Comparison of ENCODE assay signal across 13 cellular contexts in genomic region chr6:109442393-109442924, GRCh38. TPM values are rescaled to one million over a fixed set of nuclear protein-coding genes. Genes with fewer than 3 reads are reported as not detected.
DNase-seq lines count a peak whose midpoint lies in the region; TF ChIP-seq lines count a peak whose summit lies in the region.
"Had no signal": no experiment of that assay in that cellular context is flagged by ENCODE, and none has a peak within 500 bp of the region (broad histone marks: within the 10 kb centered on the region; RNA-seq: fewer than 3 reads in every experiment).

No MANE protein-coding gene starts in this region.

- H3F3A ChIP-seq in OCI-LY1 (ENCODE audit: insufficient read depth, low read length), result no peaks in the 10 kb centered on the region

- no peak overlapping the region for H3K14ac ChIP-seq in neuronal stem cell (ENCODE audit: low read length)

- peaks cover 3% of the 10 kb centered on the region for H3K79me1 ChIP-seq in neuronal stem cell (ENCODE audit: low read depth, low read length)

- H3K4me1 Mint-ChIP-seq in T-helper 1 cell treated with Interleukin-12 subunit alpha and Interleukin-12 subunit beta and Interleukin-4 antibody, amounts not matched to agents 30 μg/mL and 1 μg/mL, for 36 hours (ENCODE audit: low read depth), result peaks cover 26% of the 10 kb centered on the region
- H3K4me1 Mint-ChIP-seq in chondrocyte (ENCODE audit: low read depth) (peaks cover 22% of the 10 kb centered on the region), MCF 10A (ENCODE audit: insufficient read depth, unreplicated experiment) (peaks cover 8% of the 10 kb centered on the region)

- H3K4me2 ChIP-seq in OCI-LY1 (ENCODE audit: low read length) (peak overlapping the region; percentile 70; the same call in 1 of the 2 replicates), neuronal stem cell (ENCODE audit: insufficient read depth, low read length, poor library complexity, severe bottlenecking) (no peak overlapping the region)

- H3K9me2 ChIP-seq in OCI-LY1 (ENCODE audit: low read depth, low read length), result no peaks in the 10 kb centered on the region

- H3K9me3 Mint-ChIP-seq in T-helper 1 cell treated with Interleukin-12 subunit alpha and Interleukin-12 subunit beta and Interleukin-4 antibody, amounts not matched to agents 30 μg/mL and 1 μg/mL, for 36 hours, result no peaks in the 10 kb centered on the region
- H3K9me3 Mint-ChIP-seq in chondrocyte (ENCODE audit: low read depth) (no peaks in the 10 kb centered on the region), MCF 10A (ENCODE audit: unreplicated experiment) (no peaks in the 10 kb centered on the region)

- no peak overlapping the region for H3K18ac ChIP-seq in neuronal stem cell (ENCODE audit: low read length)

- no peak overlapping the region for H3K27ac ChIP-seq in OCI-LY1 (ENCODE audit: low read depth, low read length, poor library complexity, severe bottlenecking)
- H3K27ac ChIP-seq in neuronal stem cell (replicated peaks; ENCODE audit: low read length), result no peak overlapping the region
- no peak overlapping the region for H3K27ac ChIP-seq in sigmoid colon

- no TSS peak for BruUV-seq in MCF 10A (replicated peaks; lab: Mats Ljungman, UMichigan)

- peak overlapping the region; percentile 49 for H2BK5ac ChIP-seq in neuronal stem cell (ENCODE audit: low read length)

- no peak overlapping the region for H2AFZ ChIP-seq in OCI-LY1 (ENCODE audit: low read length)
- no peak overlapping the region for H2AFZ ChIP-seq in neuronal stem cell (ENCODE audit: low read length)

- no peak overlapping the region for H3K4ac ChIP-seq in neuronal stem cell (ENCODE audit: low read length)

- no CpG with 5 or more reads among the region's 6 CpGs for WGBS in neuronal stem cell (ENCODE audit: extremely low coverage in 2 of 2, insufficient read length in 2 of 2, insufficient replicate concordance in 1 of 2), 2 donors
- WGBS in sigmoid colon, 2 donors, result 96 to 97% methylated on average over 6 of the region's 6 CpGs

- H3K27me3 ChIP-seq in OCI-LY1 (ENCODE audit: insufficient read depth, low read length) (no peaks in the 10 kb centered on the region), neuronal stem cell (ENCODE audit: control insufficient read depth in 3 of 3, insufficient read depth in 3 of 3, low read depth in 1 of 3, low read length in 3 of 3) (no peaks in the 10 kb centered on the region), sigmoid colon (no peaks in the 10 kb centered on the region)
- H3K27me3 ChIP-seq: ascending aorta, tibial nerve had no signal

- H2BK15ac ChIP-seq in neuronal stem cell (ENCODE audit: low read length), result no peak overlapping the region

- CTCF ChIA-PET in MCF 10A (lab: Yijun Ruan, JAX), result interaction anchor here (0.9 to 2.9 kb wide), 9 partner anchors 8 to 597 kb away, joined by 3 to 25 read pairs (median 4); partner anchors contain the start of gene CD164

- TF ChIP-seq POLR2A in sigmoid colon (IDR thresholded peaks at IDR 0.05), result no peak

- peak overlapping the region; percentile 94 for H3K4me3 Mint-ChIP-seq in T-helper 1 cell treated with Interleukin-12 subunit alpha and Interleukin-12 subunit beta and Interleukin-4 antibody, amounts not matched to agents 30 μg/mL and 1 μg/mL, for 36 hours
- H3K4me3 Mint-ChIP-seq in chondrocyte (ENCODE audit: unreplicated experiment), result peak overlapping the region; percentile 28
- no peak overlapping the region for H3K4me3 Mint-ChIP-seq in MCF 10A (ENCODE audit: unreplicated experiment)

- peaks cover 17% of the 10 kb centered on the region for H3K4me1 ChIP-seq in OCI-LY1 (ENCODE audit: insufficient read depth, low read length, severe bottlenecking)
- peaks cover 9 to 10% of the 10 kb centered on the region in 2 donors for H3K4me1 ChIP-seq in neuronal stem cell (ENCODE audit: control insufficient read depth in 2 of 2, insufficient read depth in 1 of 2, low read depth in 1 of 2, low read length in 2 of 2)
- peaks cover 0 to 30% (median 22%) of the 10 kb centered on the region in 4 donors for H3K4me1 ChIP-seq in sigmoid colon

- DNase-seq in T-helper 1 cell, result no peak
- no peak for DNase-seq in chondrocyte (ENCODE audit: low spot score)
- no peak for DNase-seq in neuronal stem cell (ENCODE audit: low spot score)
- DNase-seq in NOMO-1 treated with dmso at 0.1 percent for 144 hours (lab: John Stamatoyannopoulos, UW; ENCODE audit: unreplicated experiment), result no peak
- DNase-seq in sigmoid colon, result no peak
- no peak for DNase-seq in MCF 10A (ENCODE audit: unreplicated experiment)
- DNase-seq: 8988T, kidney glomerular epithelial cell, OCI-M1 had no signal

- H3K27ac Mint-ChIP-seq in T-helper 1 cell treated with Interleukin-12 subunit alpha and Interleukin-12 subunit beta and Interleukin-4 antibody, amounts not matched to agents 30 μg/mL and 1 μg/mL, for 36 hours, result no peak overlapping the region
- H3K27ac Mint-ChIP-seq in chondrocyte (ENCODE audit: unreplicated experiment), result no peak overlapping the region
- H3K27ac Mint-ChIP-seq in MCF 10A (ENCODE audit: low read depth, unreplicated experiment), result no peak overlapping the region

- peaks cover 53% of the 10 kb centered on the region for H3K36me3 ChIP-seq in OCI-LY1 (ENCODE audit: insufficient read depth, low read length)
- H3K36me3 ChIP-seq in neuronal stem cell (replicated peaks in 1 of 2; ENCODE audit: control insufficient read depth in 2 of 2, insufficient read depth in 2 of 2, low read length in 2 of 2), result peaks cover 41 to 50% of the 10 kb centered on the region in 2 donors
- H3K36me3 ChIP-seq in sigmoid colon, result peaks cover 0 to 19% (median 7%) of the 10 kb centered on the region in 4 donors

- TF ChIP-seq CTCF in OCI-LY1 (IDR thresholded peaks at IDR 0.05; ENCODE audit: low read length) (no peak), chondrocyte (IDR thresholded peaks at IDR 0.05) (no peak), sigmoid colon (IDR thresholded peaks at IDR 0.05) (no peak), MCF 10A (IDR thresholded peaks at IDR 0.05; ENCODE audit: unreplicated experiment) (no peak)

- no peak for TF ChIP-seq EP300 in sigmoid colon (IDR thresholded peaks at IDR 0.05)

- no peaks in the 10 kb centered on the region for H4K20me1 ChIP-seq in OCI-LY1 (ENCODE audit: insufficient read depth, low read length)

- no peak overlapping the region for H2AK5ac ChIP-seq in neuronal stem cell (ENCODE audit: low read depth, low read length)

- no peaks in the 10 kb centered on the region for H3K79me2 ChIP-seq in OCI-LY1 (ENCODE audit: insufficient read depth, low read length)

- H4K8ac ChIP-seq in neuronal stem cell (ENCODE audit: low read depth, low read length), result no peak overlapping the region

- H3K27me3 Mint-ChIP-seq in T-helper 1 cell treated with Interleukin-12 subunit alpha and Interleukin-12 subunit beta and Interleukin-4 antibody, amounts not matched to agents 30 μg/mL and 1 μg/mL, for 36 hours (ENCODE audit: low read depth), result no peaks in the 10 kb centered on the region
- H3K27me3 Mint-ChIP-seq in chondrocyte (ENCODE audit: low read depth), result no peaks in the 10 kb centered on the region
- no peaks in the 10 kb centered on the region for H3K27me3 Mint-ChIP-seq in MCF 10A (ENCODE audit: insufficient read depth, unreplicated experiment)

- no peak overlapping the region for H3K9ac ChIP-seq in OCI-LY1 (ENCODE audit: low read length)
- H3K9ac ChIP-seq in neuronal stem cell (ENCODE audit: low read depth, low read length, poor library complexity), result peak overlapping the region; percentile 13

- H3K23ac ChIP-seq in neuronal stem cell (ENCODE audit: low read depth, low read length, poor library complexity), result no peak overlapping the region

- no peak overlapping the region for H2BK12ac ChIP-seq in neuronal stem cell (ENCODE audit: low read length)

- H3K36me3 Mint-ChIP-seq in T-helper 1 cell treated with Interleukin-12 subunit alpha and Interleukin-12 subunit beta and Interleukin-4 antibody, amounts not matched to agents 30 μg/mL and 1 μg/mL, for 36 hours (ENCODE audit: low read depth), result peaks cover 45% of the 10 kb centered on the region
- H3K36me3 Mint-ChIP-seq in chondrocyte (ENCODE audit: low read depth) (peaks cover 18% of the 10 kb centered on the region), MCF 10A (ENCODE audit: insufficient read depth, unreplicated experiment) (peaks cover 26% of the 10 kb centered on the region)

- H2BK120ac ChIP-seq in neuronal stem cell (ENCODE audit: low read depth, low read length), result peak overlapping the region; percentile 27

- H3K4me3 ChIP-seq in OCI-LY1 (ENCODE audit: low read depth, low read length, poor library complexity, severe bottlenecking), result no peak overlapping the region
- no peak overlapping the region for H3K4me3 ChIP-seq in neuronal stem cell (ENCODE audit: low read length in 2 of 2)
- no peak overlapping the region for H3K4me3 ChIP-seq in sigmoid colon

- POLR2A ChIA-PET in MCF 10A (lab: Yijun Ruan, JAX), result interaction anchor here (0.6 to 9.4 kb wide), 8 partner anchors 9 to 1540 kb away, joined by 3 to 93 read pairs (median 5); partner anchors contain the start of genes CD164 and MICAL1

- no peak overlapping the region for H4K91ac ChIP-seq in neuronal stem cell (ENCODE audit: low read depth, low read length, poor library complexity)

- H3K9me3 ChIP-seq in OCI-LY1 (ENCODE audit: low read length), result no peaks in the 10 kb centered on the region
- no peaks in the 10 kb centered on the region for H3K9me3 ChIP-seq in neuronal stem cell (replicated peaks in 1 of 2; ENCODE audit: control insufficient read depth in 2 of 2, insufficient read depth in 1 of 2, low read depth in 1 of 2, low read length in 2 of 2)
- H3K9me3 ChIP-seq in sigmoid colon, result no peaks in the 10 kb centered on the region
- H3K9me3 ChIP-seq: ascending aorta, tibial nerve had no signal

- intact Hi-C loops in sigmoid colon (cut with DNase I) (no loop called here), MCF 10A (cut with micrococcal nuclease) (no loop called here)

RNA-seq across cellular contexts. Expression of gene SMPD2, which starts 1.9 kb away (rescaled TPM):
- 5.3 to 7.4 TPM (median 5.6 TPM) in 3 replicates for total RNA-seq in chondrocyte
- polyA plus RNA-seq in neuronal stem cell (2013, experiment 1 of 2), result 6.4 TPM
- 5.9 TPM for polyA plus RNA-seq in neuronal stem cell (2013, experiment 2 of 2)
- total RNA-seq in sigmoid colon, result 10 to 100 TPM in 1 of 4 donors, 1 to 10 TPM in 3; 2.4 to 18.3 (median 6.6) TPM
- 10 to 100 TPM; 14.4 to 19.2 (median 16.6) TPM for polyA plus RNA-seq in sigmoid colon
- 17.7 and 19.9 TPM in 2 replicates for total RNA-seq in MCF 10A (2022)

RNA-seq across cellular contexts. Expression of gene PPIL6, which starts 2.0 kb away (rescaled TPM):
- total RNA-seq in chondrocyte (2.2 to 2.7 TPM (median 2.5 TPM) in 3 replicates), sigmoid colon (10 to 100 TPM in 1 of 4 donors, 1 to 10 TPM in 3; 1.4 to 10.2 (median 4.3) TPM), MCF 10A (2022) (3.9 and 6.5 TPM in 2 replicates)
- polyA plus RNA-seq in neuronal stem cell (2013, experiment 1 of 2), result 6.1 TPM
- polyA plus RNA-seq in neuronal stem cell (2013, experiment 2 of 2), result 6.1 TPM
- polyA plus RNA-seq in sigmoid colon, result 1 to 10 TPM in 1 of 3 donors, under 1 TPM in 2; 0.44 to 1.4 (median 0.60) TPM

RNA-seq across cellular contexts. Expression of gene MICAL1, which starts 13.1 kb away (rescaled TPM):
- total RNA-seq in chondrocyte, result 49.5 to 102 TPM (median 96.9 TPM) in 3 replicates
- 43.9 TPM for polyA plus RNA-seq in neuronal stem cell (2013, experiment 1 of 2)
- 41.6 TPM for polyA plus RNA-seq in neuronal stem cell (2013, experiment 2 of 2)
- total RNA-seq in sigmoid colon, result 10 to 100 TPM in 2 of 4 donors, 1 to 10 TPM in 2; 7.8 to 23.5 (median 10.7) TPM
- polyA plus RNA-seq in sigmoid colon, result 10 to 100 TPM; 14.8 to 71.3 (median 19.8) TPM
- 23.2 and 35.3 TPM in 2 replicates for total RNA-seq in MCF 10A (2022)

RNA-seq across cellular contexts. Expression of gene ZBTB24, which starts 40.6 kb away (rescaled TPM):
- 6.6 to 8.1 TPM (median 7.1 TPM) in 3 replicates for total RNA-seq in chondrocyte
- 5.3 TPM for polyA plus RNA-seq in neuronal stem cell (2013, experiment 1 of 2)
- 5.3 TPM for polyA plus RNA-seq in neuronal stem cell (2013, experiment 2 of 2)
- total RNA-seq in sigmoid colon, result 1 to 10 TPM; 4.6 to 8.2 (median 6.3) TPM
- 1 to 10 TPM; 2.1 to 5.1 (median 2.4) TPM for polyA plus RNA-seq in sigmoid colon
- total RNA-seq in MCF 10A (2022), result 9.6 and 10.4 TPM in 2 replicates
